Comparison of ENCODE assay signal across 1 cellular context in the genomic region with DNA sequence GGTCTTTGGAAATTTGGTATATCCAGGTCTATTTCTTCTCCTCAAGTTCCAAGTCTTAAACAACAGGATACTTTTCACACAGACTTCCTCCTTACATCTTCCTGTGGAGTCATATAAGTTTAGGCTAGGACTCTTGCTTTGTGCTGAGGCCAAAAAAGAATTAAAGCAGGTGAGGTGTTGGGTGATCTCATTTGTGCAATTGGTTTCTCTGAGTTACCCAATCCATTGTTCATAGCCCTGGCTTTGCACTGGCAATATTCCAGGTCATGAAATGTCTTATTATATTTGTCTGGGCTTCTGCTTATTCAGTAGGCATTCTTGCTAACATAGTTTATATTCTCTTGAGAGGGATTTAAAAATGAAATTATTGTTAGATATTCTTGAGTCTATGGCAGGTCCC.
A peak's percentile ranks its signal among the peaks of the same experiment; 100 is the strongest.
TF ChIP-seq lines count a peak whose summit lies in the region.

No MANE protein-coding gene starts in this region.

TF ChIP-seq in endothelial cell of umbilical vein, 7 proteins besides CTCF, POLR2A, EP300 and RAD21 (continued from another document):
- TF ChIP-seq EZH2 (IDR thresholded peaks at IDR 0.05; ENCODE audit: borderline replicate concordance, low read depth, low read length, severe bottlenecking) (no peak), FOS (IDR thresholded peaks at IDR 0.05; ENCODE audit: borderline replicate concordance, insufficient read depth, low read length) (peak; percentile 20)
